Comparison of ENCODE assay signal across 9 cellular contexts in the genomic region with DNA sequence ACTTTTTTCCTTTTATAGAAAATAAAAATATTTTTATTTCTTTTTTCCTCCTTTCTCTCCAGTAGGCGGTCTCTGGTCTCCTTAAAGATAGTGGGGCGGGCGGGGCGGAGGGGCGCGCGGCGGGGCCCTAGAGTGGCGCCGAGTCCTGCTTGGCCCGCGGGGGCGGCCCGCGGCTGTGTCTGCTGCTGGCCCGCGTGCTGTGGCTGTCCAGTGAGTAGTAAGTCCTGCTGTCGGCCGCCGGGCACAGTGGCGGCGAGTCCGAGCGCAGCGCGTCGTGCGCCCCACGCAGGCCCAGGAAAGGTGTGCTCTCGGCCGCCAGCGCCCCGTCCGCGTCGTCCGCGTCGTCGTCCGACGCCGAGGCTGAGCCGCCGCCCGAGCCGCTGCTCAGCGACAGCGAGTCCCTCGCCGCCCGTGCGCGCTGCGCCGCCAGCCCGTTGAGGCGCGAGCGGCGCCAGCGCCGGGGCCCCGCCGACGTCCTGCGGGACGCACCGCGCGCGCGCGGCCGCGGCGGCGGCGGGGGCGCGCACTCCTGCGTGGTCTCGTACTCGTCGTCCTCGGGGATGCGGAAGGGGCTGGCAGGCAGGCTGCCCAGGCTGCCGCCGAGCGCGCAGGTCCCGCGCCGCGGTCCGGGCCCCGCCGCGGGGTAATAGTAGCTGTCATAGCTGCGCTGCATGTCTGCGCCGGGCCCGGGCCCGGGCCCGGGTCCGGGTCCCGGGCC. TPM values are rescaled to one million over a fixed set of nuclear protein-coding genes. Genes with fewer than 3 reads are reported as not detected.
DNase-seq lines count a peak whose midpoint lies in the region; ATAC-seq and TF ChIP-seq lines count a peak whose summit lies in the region.
"Had no signal": no experiment of that assay in that cellular context is flagged by ENCODE, and none has a peak within 500 bp of the region (broad histone marks: within the 10 kb centered on the region; RNA-seq: fewer than 3 reads in every experiment).

No MANE protein-coding gene starts in this region.

- TF ChIP-seq POLR2A in Peyer's patch (IDR thresholded peaks at IDR 0.05): no peak
- peak in 1 of 2 donors; percentile 9 for TF ChIP-seq POLR2A in suprapubic skin (IDR thresholded peaks at IDR 0.05)

- 39% methylated on average over 15 of the region's 107 CpGs for WGBS in suprapubic skin

- TF ChIP-seq CTCF in Peyer's patch (IDR thresholded peaks at IDR 0.05) (peak in 1 of 6 experiments; percentile 7), omental fat pad (IDR thresholded peaks at IDR 0.05) (no peak), suprapubic skin (IDR thresholded peaks at IDR 0.05) (no peak)

- peak; percentile 65 for ATAC-seq in GM18502 (IDR thresholded peaks at IDR 0.05; ENCODE audit: poor library complexity, unreplicated experiment)
- peak; percentile 65 for ATAC-seq in HG02678 (IDR thresholded peaks at IDR 0.05; ENCODE audit: unreplicated experiment)
- peak; percentile 80 for ATAC-seq in omental fat pad (ENCODE audit: low FRiP score)

- H3K36me3 ChIP-seq in Peyer's patch: no peaks in the 10 kb centered on the region
- H3K36me3 ChIP-seq in suprapubic skin: peaks cover 13% of the 10 kb centered on the region

- TF ChIP-seq EP300 in suprapubic skin (IDR thresholded peaks at IDR 0.05): no peak

- H3K9me3 ChIP-seq in Peyer's patch: no peaks in the 10 kb centered on the region
- no peaks in the 10 kb centered on the region for H3K9me3 ChIP-seq in suprapubic skin

- peak; percentile 61 to 85 (median 63) for DNase-seq in Peyer's patch
- DNase-seq in activated gamma-delta T cell treated with anti-CD3 and anti-CD28 coated beads, Interleukin-2, amount 50 U/mL, for 16 hours (ENCODE audit: low read depth): peak; percentile 66
- DNase-seq in globus pallidus (ENCODE audit: low spot score): peak; percentile 60
- no peak for DNase-seq in omental fat pad (ENCODE audit: low spot score)
- peak in 1 of 2 donors; percentile 75 for DNase-seq in suprapubic skin (ENCODE audit: low spot score in 2 of 2)
- no peak for DNase-seq in A172 (ENCODE audit: low spot score)

- H3K4me1 ChIP-seq in Peyer's patch: peaks cover 0 to 10% (median 3%) of the 10 kb centered on the region in 4 donors
- H3K4me1 ChIP-seq in suprapubic skin: no peaks in the 10 kb centered on the region

- H3K4me3 ChIP-seq in Peyer's patch (peak overlapping the region; percentile 65 to 79 (median 69)), suprapubic skin (peak overlapping the region; percentile 59)

- H3K27ac ChIP-seq in Peyer's patch (peak overlapping the region; percentile 59 to 82 (median 70)), suprapubic skin (peak overlapping the region; percentile 72)

- H3K27me3 ChIP-seq in Peyer's patch (peaks cover 0 to 4% of the 10 kb centered on the region in 2 donors), suprapubic skin (no peaks in the 10 kb centered on the region)

RNA-seq across cellular contexts. Expression of a gene that starts 52.3 kb away (rescaled TPM):
- total RNA-seq in Peyer's patch (not detected), omental fat pad (under 1 TPM in 3 of 4 donors, not detected in 1; 0.12 to 0.46 (median 0.16) TPM), suprapubic skin (under 1 TPM in 3 of 4 donors, not detected in 1; 0.08 to 0.13 (median 0.10) TPM)
- total RNA-seq in A172 (2014; rRNA removed; shearing (Covaris generic)): 0.03 and 0.05 TPM in 2 replicates
- total RNA-seq: fibroblast of villous mesenchyme had no signal

Comparison
In these comparisons a context has a peak if more than half of its experiments do, and no peak if none do; other contexts are left out.
1. DNase-seq: peak in Peyer's patch (3 of 3), activated gamma-delta T cell treated with anti-CD3 and anti-CD28 coated beads, Interleukin-2, amount 50 U/mL, for 16 hours (single experiment) and globus pallidus (single experiment); none in omental fat pad (single experiment) and A172 (single experiment).
2. Peak in every context shown above with its lines, with median percentiles within 50 percentile points of each other: ATAC-seq.